ENCODE assay signal across 16 cellular contexts in genomic region chr2:207087046-207087902, GRCh38.
DNase-seq lines count a peak whose midpoint lies in the region; ATAC-seq, FAIRE-seq and TF ChIP-seq lines count a peak whose summit lies in the region.
"Had no signal": no experiment of that assay in that cellular context is flagged by ENCODE, and none has a peak within 500 bp of the region (broad histone marks: within the 10 kb centered on the region; RNA-seq: fewer than 3 reads in every experiment).

No MANE protein-coding gene starts in this region.

- CTCF ChIA-PET in HepG2 (lab: Yijun Ruan, JAX; ENCODE audit: low intra/inter-chr PET ratio, low total read pairs): no interaction called here

- 75% methylated on average over 6 of the region's 7 CpGs for WGBS in right lobe of liver (ENCODE audit: insufficient coverage, low coverage, low lambda C conversion rate, missing lambda C conversion rate)
- 88% methylated on average over 7 of the region's 7 CpGs for WGBS in HepG2 (ENCODE audit: low lambda C conversion rate)
- WGBS in upper lobe of left lung, 2 donors: 76 to 82% methylated on average over 7 of the region's 7 CpGs

- BruUV-seq in HepG2 (replicated peaks; lab: Mats Ljungman, UMichigan): no TSS peak

- H3K27me3 ChIP-seq in right lobe of liver (no peaks in the 10 kb centered on the region), HepG2 (ENCODE audit: control insufficient read depth in 1 of 2, insufficient read depth in 2 of 2, low read length in 2 of 2) (no peaks in the 10 kb centered on the region), upper lobe of left lung (no peaks in the 10 kb centered on the region)
- H3K27me3 ChIP-seq: SJCRH30 had no signal

- H3K79me2 ChIP-seq in HepG2 (ENCODE audit: insufficient read depth, low read length): no peaks in the 10 kb centered on the region

- no peak for TF ChIP-seq RAD21 in HepG2 (CRISPR knock-in tag; IDR thresholded peaks at IDR 0.05)

- TF ChIP-seq CTCF in right lobe of liver (IDR thresholded peaks at IDR 0.05) (no peak), HepG2 (CRISPR knock-in tag; IDR thresholded peaks at IDR 0.05) (no peak), upper lobe of left lung (IDR thresholded peaks at IDR 0.05) (no peak)

- POLR2A ChIA-PET in HepG2 (lab: Yijun Ruan, JAX): no interaction called here

- in situ Hi-C loops in HepG2 (cut with HindIII; ENCODE audit: extremely low pct_ligation_motif_present, low pct_unique_long_range_greater_than_20kb): no loop called here

- H3K4me2 ChIP-seq in HepG2 (ENCODE audit: low read depth, low read length): no peak overlapping the region

- intact Hi-C loops in right lobe of liver (cut with DNase I) (no loop called here), HepG2 (cut with micrococcal nuclease; ENCODE audit: unreplicated experiment) (no loop called here)

- FAIRE-seq in HepG2 (lab: Jason Lieb, UNC): no peak
- FAIRE-seq: G401.6, K562 had no signal

- no peak overlapping the region for H2AFZ ChIP-seq in HepG2 (ENCODE audit: low read length)

- TF ChIP-seq POLR2A in right lobe of liver (IDR thresholded peaks at IDR 0.05) (no peak), HepG2 (IDR thresholded peaks at IDR 0.05; ENCODE audit: insufficient read depth in 1 of 2, low read depth in 2 of 2, low read length in 2 of 2) (no peak), upper lobe of left lung (IDR thresholded peaks at IDR 0.05) (no peak)

- no peak overlapping the region for H3K9ac ChIP-seq in HepG2 (ENCODE audit: insufficient read depth, low read depth, low read length)

- H4K20me1 ChIP-seq in HepG2 (ENCODE audit: insufficient read depth, low read length): no peaks in the 10 kb centered on the region

- H3K4me1 ChIP-seq in right lobe of liver (no peaks in the 10 kb centered on the region), HepG2 (ENCODE audit: insufficient read depth, low read length) (peaks cover 9% of the 10 kb centered on the region), upper lobe of left lung (peaks cover 43 to 58% (median 50%) of the 10 kb centered on the region in 4 donors)
- H3K4me1 ChIP-seq: SJCRH30 had no signal

- ATAC-seq in right lobe of liver (peak; percentile 49 to 69 (median 57)), HepG2 (no peak), SK-N-SH treated with all-trans-retinoic acid at 6 μM for 48 hours (peak; percentile 38; the same call in 2 of the 3 replicates), upper lobe of left lung (ENCODE audit: low FRiP score in 2 of 2) (no peak), HG03354 (IDR thresholded peaks at IDR 0.05; ENCODE audit: poor library complexity, severe bottlenecking, unreplicated experiment) (no peak)
- ATAC-seq: HCT116, K562 had no signal

- TF ChIP-seq EP300 in HepG2 (IDR thresholded peaks at IDR 0.05; ENCODE audit: low read depth in 2 of 2, low read length in 2 of 2): no peak
- TF ChIP-seq EP300 in HepG2 (CRISPR knock-in tag; IDR thresholded peaks at IDR 0.05; ENCODE audit: borderline replicate concordance): no peak
- no peak for TF ChIP-seq EP300 in upper lobe of left lung (IDR thresholded peaks at IDR 0.05)

- H3K27ac ChIP-seq in right lobe of liver (no peak overlapping the region), HepG2 (ENCODE audit: extremely low read length, insufficient read depth, low read length) (no peak overlapping the region), upper lobe of left lung (peak overlapping the region in 2 of 4 donors; percentile 13 to 20)
- H3K27ac ChIP-seq: SJCRH30 had no signal

- peaks cover 0 to 4% (median 1%) of the 10 kb centered on the region in 4 donors for H3K36me3 ChIP-seq in right lobe of liver
- peaks cover 0 to 5% of the 10 kb centered on the region in 2 experiments; a peak in 2 of 5 replicates for H3K36me3 ChIP-seq in HepG2 (replicated peaks in 1 of 2; ENCODE audit: control insufficient read depth in 1 of 2, insufficient read depth in 2 of 2, low read length in 2 of 2)
- H3K36me3 ChIP-seq in upper lobe of left lung: peaks cover 0 to 36% (median 9%) of the 10 kb centered on the region in 4 donors
- H3K36me3 ChIP-seq: SJCRH30 had no signal

- peak in 1 of 3 donors; percentile 24 for DNase-seq in right lobe of liver
- no peak for DNase-seq in HepG2 (ENCODE audit: low spot score)
- peak; percentile 27 for DNase-seq in left kidney (ENCODE audit: low read depth, low spot score)
- DNase-seq in upper lobe of left lung: no peak
- no peak for DNase-seq in stimulated activated CD4-positive, alpha-beta T cell treated with anti-CD3 and anti-CD28 coated beads, Interleukin-1b, Interleukin-23, amount 100 ng/mL, for 48 hours
- DNase-seq: Calu3; CD4-positive, alpha-beta T cell; MV-4-11; NCI-H526 treated with DMSO at 0.1 percent for 48 hours; RPMI8226; SJCRH30 had no signal

- no peaks in the 10 kb centered on the region for H3K9me3 ChIP-seq in right lobe of liver
- no peaks in the 10 kb centered on the region for H3K9me3 ChIP-seq in HepG2 (ENCODE audit: low read length)
- H3K9me3 ChIP-seq in upper lobe of left lung: no peaks in the 10 kb centered on the region
- H3K9me3 ChIP-seq: SJCRH30 had no signal

- no peak overlapping the region for H3K4me3 ChIP-seq in right lobe of liver
- no peak overlapping the region for H3K4me3 ChIP-seq in HepG2 (replicated peaks in 1 of 3; ENCODE audit: insufficient read depth in 1 of 3, low read depth in 2 of 3, low read length in 3 of 3)
- no peak overlapping the region for H3K4me3 ChIP-seq in upper lobe of left lung
- H3K4me3 ChIP-seq: K562, SJCRH30 had no signal

TF ChIP-seq in HepG2, 621 proteins besides CTCF, POLR2A, EP300 and RAD21 (continues in another document):
- TF ChIP-seq KLF9 (CRISPR knock-in tag; IDR thresholded peaks at IDR 0.05; ENCODE audit: low read depth): no peak
- TF ChIP-seq ZNF777 (CRISPR knock-in tag; IDR thresholded peaks at IDR 0.05): no peak
- TF ChIP-seq HOMEZ (CRISPR knock-in tag; IDR thresholded peaks at IDR 0.05; ENCODE audit: low read depth): no peak
- no peak for TF ChIP-seq ZNF446 (CRISPR knock-in tag; IDR thresholded peaks at IDR 0.05)
- TF ChIP-seq, protein P1, sequence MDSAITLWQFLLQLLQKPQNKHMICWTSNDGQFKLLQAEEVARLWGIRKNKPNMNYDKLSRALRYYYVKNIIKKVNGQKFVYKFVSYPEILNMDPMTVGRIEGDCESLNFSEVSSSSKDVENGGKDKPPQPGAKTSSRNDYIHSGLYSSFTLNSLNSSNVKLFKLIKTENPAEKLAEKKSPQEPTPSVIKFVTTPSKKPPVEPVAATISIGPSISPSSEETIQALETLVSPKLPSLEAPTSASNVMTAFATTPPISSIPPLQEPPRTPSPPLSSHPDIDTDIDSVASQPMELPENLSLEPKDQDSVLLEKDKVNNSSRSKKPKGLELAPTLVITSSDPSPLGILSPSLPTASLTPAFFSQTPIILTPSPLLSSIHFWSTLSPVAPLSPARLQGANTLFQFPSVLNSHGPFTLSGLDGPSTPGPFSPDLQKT (CRISPR knock-in tag; IDR thresholded peaks at IDR 0.05; ENCODE audit: borderline replicate concordance): no peak
- no peak for TF ChIP-seq HNRNPK (IDR thresholded peaks at IDR 0.05; ENCODE audit: low read depth, low read length, poor library complexity, severe bottlenecking)
- TF ChIP-seq ZNF263 (CRISPR knock-in tag; IDR thresholded peaks at IDR 0.05): no peak
- TF ChIP-seq RARG (CRISPR knock-in tag; IDR thresholded peaks at IDR 0.05; ENCODE audit: low read depth): no peak

TF ChIP-seq in SK-N-SH treated with all-trans-retinoic acid at 6 μM for 48 hours, 23 proteins besides CTCF, POLR2A, EP300 and RAD21 (continues in another document):
- TF ChIP-seq ZFP30 (CRISPR knock-in tag; IDR thresholded peaks at IDR 0.05) (no peak), BACH2 (CRISPR knock-in tag; IDR thresholded peaks at IDR 0.05; ENCODE audit: borderline replicate concordance) (no peak), OSR1 (CRISPR knock-in tag; IDR thresholded peaks at IDR 0.05) (no peak), ESRRG (CRISPR knock-in tag; IDR thresholded peaks at IDR 0.05) (peak; percentile 45; the same call in 1 of the 2 replicates), SNAI2 (CRISPR knock-in tag; IDR thresholded peaks at IDR 0.05) (no peak), ZC3H10 (CRISPR knock-in tag; IDR thresholded peaks at IDR 0.05) (no peak), ARNTL (CRISPR knock-in tag; IDR thresholded peaks at IDR 0.05; ENCODE audit: borderline replicate concordance, low read depth) (0 out of 2 replicates have a peak, but pooled peaks have one; percentile 34)
- TF ChIP-seq, protein P2, sequence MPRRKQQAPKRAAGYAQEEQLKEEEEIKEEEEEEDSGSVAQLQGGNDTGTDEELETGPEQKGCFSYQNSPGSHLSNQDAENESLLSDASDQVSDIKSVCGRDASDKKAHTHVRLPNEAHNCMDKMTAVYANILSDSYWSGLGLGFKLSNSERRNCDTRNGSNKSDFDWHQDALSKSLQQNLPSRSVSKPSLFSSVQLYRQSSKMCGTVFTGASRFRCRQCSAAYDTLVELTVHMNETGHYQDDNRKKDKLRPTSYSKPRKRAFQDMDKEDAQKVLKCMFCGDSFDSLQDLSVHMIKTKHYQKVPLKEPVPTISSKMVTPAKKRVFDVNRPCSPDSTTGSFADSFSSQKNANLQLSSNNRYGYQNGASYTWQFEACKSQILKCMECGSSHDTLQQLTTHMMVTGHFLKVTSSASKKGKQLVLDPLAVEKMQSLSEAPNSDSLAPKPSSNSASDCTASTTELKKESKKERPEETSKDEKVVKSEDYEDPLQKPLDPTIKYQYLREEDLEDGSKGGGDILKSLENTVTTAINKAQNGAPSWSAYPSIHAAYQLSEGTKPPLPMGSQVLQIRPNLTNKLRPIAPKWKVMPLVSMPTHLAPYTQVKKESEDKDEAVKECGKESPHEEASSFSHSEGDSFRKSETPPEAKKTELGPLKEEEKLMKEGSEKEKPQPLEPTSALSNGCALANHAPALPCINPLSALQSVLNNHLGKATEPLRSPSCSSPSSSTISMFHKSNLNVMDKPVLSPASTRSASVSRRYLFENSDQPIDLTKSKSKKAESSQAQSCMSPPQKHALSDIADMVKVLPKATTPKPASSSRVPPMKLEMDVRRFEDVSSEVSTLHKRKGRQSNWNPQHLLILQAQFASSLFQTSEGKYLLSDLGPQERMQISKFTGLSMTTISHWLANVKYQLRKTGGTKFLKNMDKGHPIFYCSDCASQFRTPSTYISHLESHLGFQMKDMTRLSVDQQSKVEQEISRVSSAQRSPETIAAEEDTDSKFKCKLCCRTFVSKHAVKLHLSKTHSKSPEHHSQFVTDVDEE (CRISPR knock-in tag; IDR thresholded peaks at IDR 0.05): peak; percentile 52; the same call in 1 of the 2 replicates

Comparison
In these comparisons a context has a peak if more than half of its experiments do, and no peak if none do; other contexts are left out.
1. ATAC-seq: peak in right lobe of liver (4 of 4) and SK-N-SH treated with all-trans-retinoic acid at 6 μM for 48 hours (single experiment); none in HepG2 (single experiment), upper lobe of left lung (0 of 2) and HG03354 (single experiment).